9 cellular contexts compared by ENCODE assay signal in the genomic region with DNA sequence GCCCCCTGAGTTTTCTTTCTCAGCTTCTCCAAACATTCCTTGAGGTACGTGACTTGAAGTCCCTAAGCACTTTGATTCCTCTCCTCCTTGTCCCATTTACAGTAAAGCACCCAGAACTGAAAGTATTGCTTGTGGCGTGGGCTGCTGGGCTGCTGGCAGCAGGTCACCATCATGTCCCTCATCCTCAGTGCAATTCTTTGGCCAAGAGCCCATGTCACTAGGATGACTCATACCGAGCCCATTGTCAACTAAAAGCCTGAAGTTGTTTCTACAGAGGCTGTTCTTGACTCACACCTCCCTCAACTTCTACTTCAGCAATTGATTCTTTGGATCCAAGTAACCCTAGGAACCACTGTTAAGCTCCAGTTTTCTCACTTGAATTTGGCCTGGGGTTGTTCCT. TPM values are rescaled to one million over a fixed set of nuclear protein-coding genes. Genes with fewer than 3 reads are reported as not detected.
DNase-seq lines count a peak whose midpoint lies in the region; ATAC-seq and TF ChIP-seq lines count a peak whose summit lies in the region.
"Had no signal": no experiment of that assay in that cellular context is flagged by ENCODE, and none has a peak within 500 bp of the region (broad histone marks: within the 10 kb centered on the region; RNA-seq: fewer than 3 reads in every experiment).

No MANE protein-coding gene starts in this region.

- H3K27ac Mint-ChIP-seq in Calu3 (ENCODE audit: unreplicated experiment) = no peak overlapping the region
- H3K27ac Mint-ChIP-seq in T-cell = no peak overlapping the region

- in situ Hi-C loops in SK-MEL-5 (cut with HindIII; ENCODE audit: low pct_unique_long_range_greater_than_20kb, low sequenced_read_pairs) = no loop called here

- ATAC-seq in left lung (peak; percentile 80), HG03280 (IDR thresholded peaks at IDR 0.05; ENCODE audit: unreplicated experiment) (no peak), HG03460 (IDR thresholded peaks at IDR 0.05; ENCODE audit: unreplicated experiment) (no peak), T-cell (replicated peaks in 1 of 4) (no peak)

- H3K4me1 ChIP-seq in HEK293 (ENCODE audit: control insufficient read depth, insufficient read depth, low read length) = no peaks in the 10 kb centered on the region; the same call in 1 of the 2 replicates
- H3K4me1 ChIP-seq in left lung = peaks cover 3 to 34% of the 10 kb centered on the region in 2 donors

- H3K9me3 ChIP-seq in HEK293 (ENCODE audit: control insufficient read depth, insufficient read depth, low read depth, low read length) (no peaks in the 10 kb centered on the region), left lung (no peaks in the 10 kb centered on the region)

- H3K36me3 Mint-ChIP-seq in Calu3 (ENCODE audit: insufficient read depth, unreplicated experiment) = no peaks in the 10 kb centered on the region
- H3K36me3 Mint-ChIP-seq in T-cell = no peaks in the 10 kb centered on the region

- H3K27me3 Mint-ChIP-seq in Calu3 (ENCODE audit: unreplicated experiment) = no peaks in the 10 kb centered on the region
- no peaks in the 10 kb centered on the region for H3K27me3 Mint-ChIP-seq in T-cell

- H3K36me3 ChIP-seq in HEK293 (ENCODE audit: control insufficient read depth in 2 of 2, insufficient read depth in 1 of 2, low read length in 2 of 2) = no peaks in the 10 kb centered on the region
- no peaks in the 10 kb centered on the region for H3K36me3 ChIP-seq in left lung

- POLR2A ChIA-PET in HEK293 (lab: Yijun Ruan, JAX) (no interaction called here), T-cell (lab: Charles Lee) (no interaction called here)

- TF ChIP-seq CTCF in Calu3 (IDR thresholded peaks at IDR 0.05; ENCODE audit: unreplicated experiment) (no peak), HEK293 (tag by site-specific recombination; IDR thresholded peaks at IDR 0.05) (no peak), left lung (IDR thresholded peaks at IDR 0.05) (no peak)

- no peaks in the 10 kb centered on the region for H3K27me3 ChIP-seq in left lung

- no TSS peak for BruUV-seq in Calu3 (replicated peaks; lab: Mats Ljungman, UMichigan)

- H3K4me3 Mint-ChIP-seq in Calu3 (ENCODE audit: low read depth, unreplicated experiment) (no peak overlapping the region), T-cell (no peak overlapping the region)

- DNase-seq in Calu3 (peak; percentile 73), SK-MEL-5 (ENCODE audit: low read depth, low spot score) (peak; percentile 50), left lung (peak in 1 of 2 donors; percentile 73), GOT3 (lab: John Stamatoyannopoulos, UW) (no peak), T-cell (no peak)

- H3K4me3 ChIP-seq in HEK293 (ENCODE audit: low read depth, low read length) (no peak overlapping the region), left lung (no peak overlapping the region)

- H3K4me1 Mint-ChIP-seq in Calu3 (ENCODE audit: low read depth, unreplicated experiment) = peaks cover 30% of the 10 kb centered on the region
- H3K4me1 Mint-ChIP-seq in T-cell = peaks cover 45 to 53% (median 46%) of the 10 kb centered on the region in 3 donors

- H3K27ac ChIP-seq in HEK293 (ENCODE audit: extremely low read depth, low read depth, low read length) (no peak overlapping the region), left lung (no peak overlapping the region)
- H3K27ac ChIP-seq: VCaP had no signal

- intact Hi-C loops in Calu3 (cut with micrococcal nuclease; ENCODE audit: unreplicated experiment) = no loop called here
- intact Hi-C loops in left lung (cut with DNase I) = no loop called here

- H3K9me3 Mint-ChIP-seq in Calu3 (ENCODE audit: low read depth, unreplicated experiment) (no peaks in the 10 kb centered on the region), T-cell (no peaks in the 10 kb centered on the region)

- CTCF ChIA-PET in Calu3 (lab: Charles Lee) (interaction anchor here (0.6 kb wide), 2 partner anchors 136 to 404 kb away, joined by 4 to 9 read pairs; no protein-coding TSS in a partner anchor), HEK293 (lab: Yijun Ruan, JAX) (no interaction called here), T-cell (lab: Charles Lee) (no interaction called here)

TF ChIP-seq in HEK293, 187 proteins besides CTCF, POLR2A, EP300 and RAD21 (continues in another document):
- TF ChIP-seq ZBTB48 (tag by site-specific recombination; IDR thresholded peaks at IDR 0.05) = no peak
- TF ChIP-seq, protein P1, sequence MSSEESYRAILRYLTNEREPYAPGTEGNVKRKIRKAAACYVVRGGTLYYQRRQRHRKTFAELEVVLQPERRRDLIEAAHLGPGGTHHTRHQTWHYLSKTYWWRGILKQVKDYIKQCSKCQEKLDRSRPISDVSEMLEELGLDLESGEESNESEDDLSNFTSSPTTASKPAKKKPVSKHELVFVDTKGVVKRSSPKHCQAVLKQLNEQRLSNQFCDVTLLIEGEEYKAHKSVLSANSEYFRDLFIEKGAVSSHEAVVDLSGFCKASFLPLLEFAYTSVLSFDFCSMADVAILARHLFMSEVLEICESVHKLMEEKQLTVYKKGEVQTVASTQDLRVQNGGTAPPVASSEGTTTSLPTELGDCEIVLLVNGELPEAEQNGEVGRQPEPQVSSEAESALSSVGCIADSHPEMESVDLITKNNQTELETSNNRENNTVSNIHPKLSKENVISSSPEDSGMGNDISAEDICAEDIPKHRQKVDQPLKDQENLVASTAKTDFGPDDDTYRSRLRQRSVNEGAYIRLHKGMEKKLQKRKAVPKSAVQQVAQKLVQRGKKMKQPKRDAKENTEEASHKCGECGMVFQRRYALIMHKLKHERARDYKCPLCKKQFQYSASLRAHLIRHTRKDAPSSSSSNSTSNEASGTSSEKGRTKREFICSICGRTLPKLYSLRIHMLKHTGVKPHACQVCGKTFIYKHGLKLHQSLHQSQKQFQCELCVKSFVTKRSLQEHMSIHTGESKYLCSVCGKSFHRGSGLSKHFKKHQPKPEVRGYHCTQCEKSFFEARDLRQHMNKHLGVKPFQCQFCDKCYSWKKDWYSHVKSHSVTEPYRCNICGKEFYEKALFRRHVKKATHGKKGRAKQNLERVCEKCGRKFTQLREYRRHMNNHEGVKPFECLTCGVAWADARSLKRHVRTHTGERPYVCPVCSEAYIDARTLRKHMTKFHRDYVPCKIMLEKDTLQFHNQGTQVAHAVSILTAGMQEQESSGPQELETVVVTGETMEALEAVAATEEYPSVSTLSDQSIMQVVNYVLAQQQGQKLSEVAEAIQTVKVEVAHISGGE (tag by site-specific recombination; conservative IDR thresholded peaks at IDR 0.05; ENCODE audit: low read depth) = no peak
- no peak for TF ChIP-seq ZNF521 (tag by site-specific recombination; IDR thresholded peaks at IDR 0.05)
- no peak for TF ChIP-seq ZNF324 (tag by site-specific recombination; IDR thresholded peaks at IDR 0.05)
- TF ChIP-seq ZXDB (tag by site-specific recombination; IDR thresholded peaks at IDR 0.05) = no peak
- TF ChIP-seq, protein P2, sequence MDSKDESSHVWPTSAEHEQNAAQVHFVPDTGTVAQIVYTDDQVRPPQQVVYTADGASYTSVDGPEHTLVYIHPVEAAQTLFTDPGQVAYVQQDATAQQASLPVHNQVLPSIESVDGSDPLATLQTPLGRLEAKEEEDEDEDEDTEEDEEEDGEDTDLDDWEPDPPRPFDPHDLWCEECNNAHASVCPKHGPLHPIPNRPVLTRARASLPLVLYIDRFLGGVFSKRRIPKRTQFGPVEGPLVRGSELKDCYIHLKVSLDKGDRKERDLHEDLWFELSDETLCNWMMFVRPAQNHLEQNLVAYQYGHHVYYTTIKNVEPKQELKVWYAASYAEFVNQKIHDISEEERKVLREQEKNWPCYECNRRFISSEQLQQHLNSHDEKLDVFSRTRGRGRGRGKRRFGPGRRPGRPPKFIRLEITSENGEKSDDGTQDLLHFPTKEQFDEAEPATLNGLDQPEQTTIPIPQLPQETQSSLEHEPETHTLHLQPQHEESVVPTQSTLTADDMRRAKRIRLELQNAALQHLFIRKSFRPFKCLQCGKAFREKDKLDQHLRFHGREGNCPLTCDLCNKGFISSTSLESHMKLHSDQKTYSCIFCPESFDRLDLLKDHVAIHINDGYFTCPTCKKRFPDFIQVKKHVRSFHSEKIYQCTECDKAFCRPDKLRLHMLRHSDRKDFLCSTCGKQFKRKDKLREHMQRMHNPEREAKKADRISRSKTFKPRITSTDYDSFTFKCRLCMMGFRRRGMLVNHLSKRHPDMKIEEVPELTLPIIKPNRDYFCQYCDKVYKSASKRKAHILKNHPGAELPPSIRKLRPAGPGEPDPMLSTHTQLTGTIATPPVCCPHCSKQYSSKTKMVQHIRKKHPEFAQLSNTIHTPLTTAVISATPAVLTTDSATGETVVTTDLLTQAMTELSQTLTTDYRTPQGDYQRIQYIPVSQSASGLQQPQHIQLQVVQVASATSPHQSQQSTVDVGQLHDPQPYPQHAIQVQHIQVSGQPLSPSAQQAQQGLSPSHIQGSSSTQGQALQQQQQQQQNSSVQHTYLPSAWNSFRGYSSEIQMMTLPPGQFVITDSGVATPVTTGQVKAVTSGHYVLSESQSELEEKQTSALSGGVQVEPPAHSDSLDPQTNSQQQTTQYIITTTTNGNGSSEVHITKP (tag by site-specific recombination; IDR thresholded peaks at IDR 0.05) = no peak
- no peak for TF ChIP-seq ZNF433 (tag by site-specific recombination; IDR thresholded peaks at IDR 0.05; ENCODE audit: low read depth)
- TF ChIP-seq ZNF341 (tag by site-specific recombination; IDR thresholded peaks at IDR 0.05; ENCODE audit: low read depth) = peak; percentile 89
- TF ChIP-seq ZEB2 (tag by site-specific recombination; IDR thresholded peaks at IDR 0.05) = no peak
- TF ChIP-seq ZNF366 (tag by site-specific recombination; conservative IDR thresholded peaks at IDR 0.05) = peak; percentile 79
- TF ChIP-seq ZNF629 (tag by site-specific recombination; IDR thresholded peaks at IDR 0.05) = peak; percentile 45; the same call in 1 of the 2 replicates
- TF ChIP-seq ZNF510 (tag by site-specific recombination; IDR thresholded peaks at IDR 0.05; ENCODE audit: insufficient replicate concordance) = no peak
- TF ChIP-seq ZNF660 (tag by site-specific recombination; IDR thresholded peaks at IDR 0.05) = 0 out of 2 replicates have a peak, but pooled peaks have one; percentile 29
- TF ChIP-seq ZNF423 (tag by site-specific recombination; IDR thresholded peaks at IDR 0.05) = no peak
- TF ChIP-seq OVOL3 (tag by site-specific recombination; IDR thresholded peaks at IDR 0.05) = no peak
- no peak for TF ChIP-seq ZNF292 (tag by site-specific recombination; IDR thresholded peaks at IDR 0.05; ENCODE audit: borderline replicate concordance, low read depth)
- no peak for TF ChIP-seq REPIN1 (tag by site-specific recombination; IDR thresholded peaks at IDR 0.05; ENCODE audit: low read depth)
- TF ChIP-seq MYNN (tag by site-specific recombination; IDR thresholded peaks at IDR 0.05; ENCODE audit: borderline replicate concordance) = no peak
- TF ChIP-seq ZNF121 (tag by site-specific recombination; IDR thresholded peaks at IDR 0.05) = no peak

RNA-seq across cellular contexts. Expression of a gene that starts 54.3 kb away (rescaled TPM):
- total RNA-seq in Calu3 (2022) = 188 and 209 TPM in 2 replicates
- 374 and 388 TPM in 2 replicates for total RNA-seq in SK-MEL-5 (2014; rRNA removed; shearing (Covaris generic))
- polyA plus RNA-seq in SK-MEL-5 (2015; cell fraction: cytosol; rRNA removed) = 404 and 461 TPM in 2 replicates
- polyA plus RNA-seq in SK-MEL-5 (2015; cell fraction: nucleus; rRNA removed) = 278 and 338 TPM in 2 replicates
- total RNA-seq in left lung = 10 to 100 TPM; 41.1 to 56.1 TPM
- 10 to 100 TPM; 10.1 to 58.1 (median 13.9) TPM for total RNA-seq in T-cell

Comparison
In these comparisons a context has a peak if more than half of its experiments do, and no peak if none do; other contexts are left out.
1. DNase-seq: peak in Calu3 (single experiment) and SK-MEL-5 (single experiment); none in GOT3 (single experiment) and T-cell (0 of 34).